ENCODE assay signal across 8 cellular contexts in genomic region chr2:110748489-110748867, GRCh38.
DNase-seq lines count a peak whose midpoint lies in the region; ATAC-seq lines count a peak whose summit lies in the region.

No MANE protein-coding gene starts in this region.

- no peak overlapping the region for H3K4me3 Mint-ChIP-seq in activated naive CD4-positive, alpha-beta T cell treated with anti-CD3 and anti-CD28 coated beads, Interleukin-2, amount 50 U/mL, for 24 hours

- no peaks in the 10 kb centered on the region for H3K36me3 Mint-ChIP-seq in activated naive CD4-positive, alpha-beta T cell treated with anti-CD3 and anti-CD28 coated beads, Interleukin-2, amount 50 U/mL, for 24 hours

- ATAC-seq in HG03135 (IDR thresholded peaks at IDR 0.05; ENCODE audit: unreplicated experiment): peak; percentile 94

- H3K4me1 Mint-ChIP-seq in activated naive CD4-positive, alpha-beta T cell treated with anti-CD3 and anti-CD28 coated beads, Interleukin-2, amount 50 U/mL, for 24 hours: peaks cover 14% of the 10 kb centered on the region

- peak overlapping the region; percentile 20 for H3K27ac Mint-ChIP-seq in activated naive CD4-positive, alpha-beta T cell treated with anti-CD3 and anti-CD28 coated beads, Interleukin-2, amount 50 U/mL, for 24 hours

- H3K27me3 Mint-ChIP-seq in activated naive CD4-positive, alpha-beta T cell treated with anti-CD3 and anti-CD28 coated beads, Interleukin-2, amount 50 U/mL, for 24 hours: peaks cover 25% of the 10 kb centered on the region

- no peaks in the 10 kb centered on the region for H3K9me3 Mint-ChIP-seq in activated naive CD4-positive, alpha-beta T cell treated with anti-CD3 and anti-CD28 coated beads, Interleukin-2, amount 50 U/mL, for 24 hours

- DNase-seq in NCI-H82 (lab: John Stamatoyannopoulos, UW) (peak; percentile 23), NCI-H82 treated with DMSO at 0.1 percent for 48 hours (lab: John Stamatoyannopoulos, UW; ENCODE audit: unreplicated experiment) (no peak), NCI-H748 (lab: John Stamatoyannopoulos, UW; ENCODE audit: unreplicated experiment) (peak; percentile 81), inferior parietal cortex (ENCODE audit: extremely low spot score) (no peak), CD1c-positive myeloid dendritic cell (ENCODE audit: extremely low spot score) (no peak)
- DNase-seq in stimulated activated CD8-positive, alpha-beta memory T cell treated with anti-CD3 and anti-CD28 coated beads, Interleukin-12 subunit alpha, Interleukin-12 subunit beta, amount 100 ng/mL, for 1 hour (ENCODE audit: low read depth): peak; percentile 4

Comparison
In these comparisons a context has a peak if more than half of its experiments do, and no peak if none do; other contexts are left out.
1. DNase-seq: peak in NCI-H82 (single experiment), NCI-H748 (single experiment) and stimulated activated CD8-positive, alpha-beta memory T cell treated with anti-CD3 and anti-CD28 coated beads, Interleukin-12 subunit alpha, Interleukin-12 subunit beta, amount 100 ng/mL, for 1 hour (single experiment); none in NCI-H82 treated with DMSO at 0.1 percent for 48 hours (single experiment), inferior parietal cortex (single experiment) and CD1c-positive myeloid dendritic cell (single experiment).